Comparison of ENCODE assay signal across 24 cellular contexts in the genomic region with DNA sequence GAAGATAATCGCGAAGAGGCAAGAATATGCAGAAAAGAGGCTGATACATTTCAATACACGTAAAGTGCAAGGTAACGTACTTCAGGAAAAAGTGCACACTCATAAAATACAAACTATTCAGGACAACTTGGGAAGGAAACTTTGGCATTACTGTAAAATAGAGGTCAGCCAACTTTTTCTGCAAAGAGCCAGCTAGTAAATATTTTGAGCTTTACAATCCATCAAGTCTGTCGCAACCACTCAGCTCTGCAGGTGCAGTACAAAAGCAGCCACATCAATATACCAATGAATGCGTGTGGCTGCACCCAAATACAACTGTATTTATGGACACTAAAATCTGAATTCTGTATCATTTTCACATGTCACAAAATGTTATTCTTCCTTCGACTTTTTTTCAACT. TPM values are rescaled to one million over a fixed set of nuclear protein-coding genes. Genes with fewer than 3 reads are reported as not detected.
DNase-seq lines count a peak whose midpoint lies in the region; ATAC-seq, FAIRE-seq and TF ChIP-seq lines count a peak whose summit lies in the region.
"Had no signal": no experiment of that assay in that cellular context is flagged by ENCODE, and none has a peak within 500 bp of the region (broad histone marks: within the 10 kb centered on the region; RNA-seq: fewer than 3 reads in every experiment).

No MANE protein-coding gene starts in this region.

- H3K36me3 ChIP-seq in PC-3 (ENCODE audit: low read depth, low read length) (no peaks in the 10 kb centered on the region), kidney (ENCODE audit: control insufficient read depth in 1 of 2, insufficient read depth in 2 of 2, low read length in 2 of 2) (no peaks in the 10 kb centered on the region), psoas muscle (ENCODE audit: insufficient read depth in 1 of 2, low read depth in 1 of 2) (no peaks in the 10 kb centered on the region)

- no peaks in the 10 kb centered on the region for H3K9me3 Mint-ChIP-seq in progenitor cell of endocrine pancreas (ENCODE audit: low read depth)
- H3K9me3 Mint-ChIP-seq in naive thymus-derived CD8-positive, alpha-beta T cell, result no peaks in the 10 kb centered on the region
- H3K9me3 Mint-ChIP-seq: CD8-positive, alpha-beta memory T cell had no signal

- DNase-seq in PC-3 (peak; percentile 31), left lobe of liver (ENCODE audit: low spot score) (no peak), progenitor cell of endocrine pancreas (ENCODE audit: low spot score, unreplicated experiment) (no peak), kidney (no peak), OCI-M2 (lab: John Stamatoyannopoulos, UW; ENCODE audit: unreplicated experiment) (no peak), psoas muscle (no peak)
- DNase-seq in naive thymus-derived CD8-positive, alpha-beta T cell, result no peak
- DNase-seq: CD8-positive, alpha-beta memory T cell; DMS53; EL; IMR-90; Kasumi-1; NCI-H1092 treated with DMSO at 0.1 percent for 48 hours; NCI-H146; NCI-H2081; NCI-H510A; NCI-H748 treated with DMSO at 0.1 percent for 48 hours; PC-9; SIG-M5 had no signal

- H3K79me2 ChIP-seq in PC-3 (ENCODE audit: low read length), result no peaks in the 10 kb centered on the region

- no peaks in the 10 kb centered on the region for H3F3A ChIP-seq in PC-3 (ENCODE audit: low read length, unreplicated experiment)

- H3K27ac ChIP-seq in C4-2B (peak overlapping the region; percentile 40), PC-3 (ENCODE audit: low read length) (no peak overlapping the region), kidney (ENCODE audit: low read depth in 2 of 2, low read length in 2 of 2) (no peak overlapping the region), psoas muscle (no peak overlapping the region)
- H3K27ac ChIP-seq: A549, PC-9, RWPE1 had no signal

- intact Hi-C loops in PC-3 (cut with micrococcal nuclease), result no loop called here
- intact Hi-C loops in kidney (cut with DNase I), result no loop called here
- intact Hi-C loops in psoas muscle (cut with DNase I), result no loop called here

- POLR2A ChIA-PET in PC-3 (lab: Charles Lee; ENCODE audit: unreplicated experiment), result interaction anchor here (0.6 kb wide), 1 partner anchor 342 kb away, joined by 7 read pairs; no protein-coding TSS in a partner anchor
- POLR2A ChIA-PET in naive thymus-derived CD8-positive, alpha-beta T cell (lab: Charles Lee), result no interaction called here

- no peak for ATAC-seq in PC-3
- peak; percentile 71 for ATAC-seq in left lobe of liver
- no peak for ATAC-seq in naive thymus-derived CD8-positive, alpha-beta T cell
- ATAC-seq in psoas muscle, result no peak
- ATAC-seq: A549, GM12878, SK-N-SH treated with all-trans-retinoic acid at 6 μM for 48 hours had no signal

- H3K4me1 Mint-ChIP-seq in progenitor cell of endocrine pancreas (ENCODE audit: low read depth), result peaks cover 10% of the 10 kb centered on the region
- peaks cover 0 to 2% (median 0%) of the 10 kb centered on the region in 4 donors for H3K4me1 Mint-ChIP-seq in naive thymus-derived CD8-positive, alpha-beta T cell
- H3K4me1 Mint-ChIP-seq: CD8-positive, alpha-beta memory T cell had no signal

- WGBS in psoas muscle, 3 donors, result 79 to 83% (median 82%) methylated on average over 7 of the region's 7 CpGs

- H3K27ac Mint-ChIP-seq in progenitor cell of endocrine pancreas, result peak overlapping the region; percentile 53
- H3K27ac Mint-ChIP-seq in naive thymus-derived CD8-positive, alpha-beta T cell, result no peak overlapping the region
- H3K27ac Mint-ChIP-seq: CD8-positive, alpha-beta memory T cell had no signal

- no TSS peak for BruUV-seq in PC-3 (replicated peaks; lab: Mats Ljungman, UMichigan)

- H3K9me3 ChIP-seq in PC-3 (ENCODE audit: low read length) (no peaks in the 10 kb centered on the region), kidney (ENCODE audit: control insufficient read depth in 1 of 2, low read length in 2 of 2) (no peaks in the 10 kb centered on the region), psoas muscle (no peaks in the 10 kb centered on the region)
- H3K9me3 ChIP-seq: A549 had no signal

- H3K36me3 Mint-ChIP-seq in progenitor cell of endocrine pancreas (ENCODE audit: insufficient read depth), result no peaks in the 10 kb centered on the region
- H3K36me3 Mint-ChIP-seq in naive thymus-derived CD8-positive, alpha-beta T cell, result no peaks in the 10 kb centered on the region
- H3K36me3 Mint-ChIP-seq: CD8-positive, alpha-beta memory T cell had no signal

- CTCF ChIA-PET in PC-3 (lab: Charles Lee), result interaction anchor here (0.8 kb wide), 1 partner anchor 9 kb away, joined by 5 read pairs; no protein-coding TSS in a partner anchor

- FAIRE-seq in kidney (lab: Jason Lieb, UNC), result no peak
- FAIRE-seq: A549, GM12878 had no signal

- H4K20me1 ChIP-seq in PC-3 (ENCODE audit: low read length), result no peaks in the 10 kb centered on the region

- no peaks in the 10 kb centered on the region for H3K9me2 ChIP-seq in PC-3 (replicated peaks; ENCODE audit: low read length)

- no peak overlapping the region for H2AFZ ChIP-seq in PC-3 (ENCODE audit: low read length)
- H2AFZ ChIP-seq: PC-9 had no signal

- H3K4me3 Mint-ChIP-seq in progenitor cell of endocrine pancreas (ENCODE audit: low read depth), result no peak overlapping the region
- no peak overlapping the region for H3K4me3 Mint-ChIP-seq in naive thymus-derived CD8-positive, alpha-beta T cell
- H3K4me3 Mint-ChIP-seq: CD8-positive, alpha-beta memory T cell had no signal

- no peaks in the 10 kb centered on the region for H3K27me3 Mint-ChIP-seq in progenitor cell of endocrine pancreas
- peaks cover 0 to 12% (median 7%) of the 10 kb centered on the region in 5 donors for H3K27me3 Mint-ChIP-seq in naive thymus-derived CD8-positive, alpha-beta T cell

- H3K4me1 ChIP-seq in PC-3 (ENCODE audit: insufficient read depth, low read length), result peaks cover 6% of the 10 kb centered on the region; the same call in 1 of the 2 replicates
- H3K4me1 ChIP-seq in kidney (ENCODE audit: control insufficient read depth in 1 of 2, insufficient read depth in 1 of 2, low read depth in 1 of 2, low read length in 2 of 2), result no peaks in the 10 kb centered on the region
- H3K4me1 ChIP-seq in psoas muscle, result no peaks in the 10 kb centered on the region
- H3K4me1 ChIP-seq: A549 had no signal

- no peak overlapping the region for H3K4me2 ChIP-seq in PC-3 (ENCODE audit: low read length)
- H3K4me2 ChIP-seq: A549, PC-9 had no signal

- H3K27me3 ChIP-seq in PC-3 (ENCODE audit: low read length) (no peaks in the 10 kb centered on the region), psoas muscle (ENCODE audit: insufficient read depth in 3 of 3, low read length in 2 of 3) (no peaks in the 10 kb centered on the region)

- H3K9ac ChIP-seq in PC-3 (ENCODE audit: low read length) (no peak overlapping the region), kidney (ENCODE audit: low read length in 2 of 2) (no peak overlapping the region)

- TF ChIP-seq CTCF in C4-2B (conservative IDR thresholded peaks at IDR 0.05), result no peak
- TF ChIP-seq CTCF in PC-3 (conservative IDR thresholded peaks at IDR 0.05; ENCODE audit: low read depth, low read length), result no peak
- no peak for TF ChIP-seq CTCF in progenitor cell of endocrine pancreas (IDR thresholded peaks at IDR 0.05; ENCODE audit: unreplicated experiment)
- no peak for TF ChIP-seq CTCF in kidney (IDR thresholded peaks at IDR 0.05; ENCODE audit: borderline replicate concordance, extremely low read depth, insufficient read depth)
- no peak for TF ChIP-seq CTCF in psoas muscle (IDR thresholded peaks at IDR 0.05)

- H3K4me3 ChIP-seq in PC-3 (ENCODE audit: low read length) (no peak overlapping the region), kidney (ENCODE audit: low read length in 2 of 2) (no peak overlapping the region), psoas muscle (no peak overlapping the region)
- H3K4me3 ChIP-seq: A549, GM12878, PC-9 had no signal

RNA-seq across cellular contexts. Expression of gene THUMPD3, which starts 51.6 kb away (rescaled TPM):
- total RNA-seq in PC-3 (2014; rRNA removed), result 45.3 and 65.5 TPM in 2 replicates
- total RNA-seq in left lobe of liver, result 19.6 TPM
- 61.3 and 62.4 TPM in 2 replicates for total RNA-seq in progenitor cell of endocrine pancreas
- total RNA-seq in naive thymus-derived CD8-positive, alpha-beta T cell, result 10 to 100 TPM; 42.6 to 43.3 TPM
- polyA plus RNA-seq in naive thymus-derived CD8-positive, alpha-beta T cell, result 10 to 100 TPM; 22.7 to 30.8 (median 23.5) TPM
- 44.1 TPM for total RNA-seq in kidney
- 31.9 TPM for polyA plus RNA-seq in kidney (ENCODE audit: insufficient read depth, low read depth, low replicate concordance)
- 10 to 100 TPM; 40.0 to 57.7 (median 52.9) TPM for total RNA-seq in psoas muscle
- polyA plus RNA-seq in psoas muscle, result 10 to 100 TPM; 42.8 to 70.5 (median 59.0) TPM
